ENCODE assay signal across 8 cellular contexts in the genomic region with DNA sequence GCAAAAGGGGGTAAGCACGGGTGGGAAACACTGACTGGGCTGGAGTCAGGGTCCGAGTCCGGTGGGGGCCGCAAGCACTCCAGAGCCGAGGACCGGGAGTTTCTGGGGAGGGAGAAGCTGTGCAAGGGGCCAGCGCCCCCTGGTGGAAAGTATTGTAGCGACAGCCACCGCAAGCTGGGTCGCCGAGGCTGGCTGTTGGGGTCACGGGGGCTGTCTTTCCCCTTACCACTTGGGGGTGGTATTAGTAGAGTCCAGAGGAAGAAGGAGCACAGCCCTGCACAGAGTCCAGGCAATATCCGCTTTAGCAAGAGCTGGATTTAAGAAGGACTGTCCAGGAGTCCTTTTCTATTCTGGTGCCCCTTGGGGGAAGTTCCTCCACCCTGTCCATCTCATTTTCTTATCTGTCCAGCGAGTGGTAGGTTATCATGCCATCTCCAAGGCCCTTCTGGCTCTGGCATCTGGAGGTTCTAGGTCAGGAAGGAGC. TPM values are rescaled to one million over a fixed set of nuclear protein-coding genes. Genes with fewer than 3 reads are reported as not detected.
DNase-seq lines count a peak whose midpoint lies in the region; ATAC-seq and TF ChIP-seq lines count a peak whose summit lies in the region.

No MANE protein-coding gene starts in this region.

- H3K27ac Mint-ChIP-seq in glutamatergic neuron (ENCODE audit: unreplicated experiment), result no peak overlapping the region

- no peak overlapping the region for H3K4me3 ChIP-seq in uterus

- CTCF ChIA-PET in GM10248 (lab: Yijun Ruan, JAX), result interaction anchor here (0.7 to 14.4 kb wide), 40 partner anchors 9 to 968 kb away, joined by 3 to 567 read pairs (median 4); a partner anchor contains a TSS

- no peaks in the 10 kb centered on the region for H3K36me3 Mint-ChIP-seq in glutamatergic neuron (ENCODE audit: unreplicated experiment)

- TF ChIP-seq CTCF in GM10248 (IDR thresholded peaks at IDR 0.05; ENCODE audit: control extremely low read depth, extremely low read depth, low read depth, missing control alignments) (peak; percentile 88), LNCAP (IDR thresholded peaks at IDR 0.05) (peak; percentile 96), glutamatergic neuron (IDR thresholded peaks at IDR 0.05; ENCODE audit: partially characterized antibody, unreplicated experiment) (peak; percentile 97), uterus (IDR thresholded peaks at IDR 0.05) (peak; percentile 89 to 96 (median 92))

- peaks cover 6% of the 10 kb centered on the region for H3K27me3 Mint-ChIP-seq in glutamatergic neuron (ENCODE audit: unreplicated experiment)

- ATAC-seq in SK-N-SH treated with all-trans-retinoic acid at 6 μM for 48 hours, result peak; percentile 91
- ATAC-seq in GM19395 (IDR thresholded peaks at IDR 0.05; ENCODE audit: unreplicated experiment), result no peak

- peaks cover 0 to 11% of the 10 kb centered on the region in 2 donors for H3K4me1 ChIP-seq in uterus

- DNase-seq in GM10248 (ENCODE audit: extremely low spot score) (peak; percentile 75), glutamatergic neuron (peak; percentile 85), posterior vena cava (ENCODE audit: low spot score) (peak; percentile 92), uterus (peak; percentile 71 to 76)
- peak; percentile 47 to 73 (median 70) for DNase-seq in activated naive CD4-positive, alpha-beta T cell (lab: John Stamatoyannopoulos, UW)

- peak overlapping the region; percentile 46 for H3K4me3 Mint-ChIP-seq in glutamatergic neuron (ENCODE audit: unreplicated experiment)

- TF ChIP-seq POLR2A in uterus (IDR thresholded peaks at IDR 0.05), result no peak

- H3K9me3 ChIP-seq in uterus, result no peaks in the 10 kb centered on the region

- peak overlapping the region in 1 of 2 donors; percentile 17 for H3K27ac ChIP-seq in uterus

- POLR2A ChIA-PET in GM10248 (lab: Yijun Ruan, JAX), result interaction anchor here (1.2 kb wide), 1 partner anchor 66 kb away, joined by 3 read pairs; no protein-coding TSS in a partner anchor

- intact Hi-C loops in posterior vena cava (cut with DNase I) (loop anchor here in 1 of 2 donors (2.0 kb wide), 1 partner anchor 65 kb away; no protein-coding TSS in a partner anchor), uterus (cut with DNase I; ENCODE audit: low total_unique reads) (no loop called here)

- H3K27me3 ChIP-seq in uterus, result no peaks in the 10 kb centered on the region

- H3K36me3 ChIP-seq in uterus, result no peaks in the 10 kb centered on the region

- H3K9me3 Mint-ChIP-seq in glutamatergic neuron (ENCODE audit: unreplicated experiment), result no peaks in the 10 kb centered on the region

- peaks cover 23% of the 10 kb centered on the region for H3K4me1 Mint-ChIP-seq in glutamatergic neuron (ENCODE audit: low read depth, unreplicated experiment)

TF ChIP-seq in SK-N-SH treated with all-trans-retinoic acid at 6 μM for 48 hours, 23 proteins besides CTCF, POLR2A, EP300 and RAD21:
- TF ChIP-seq ZNF70 (CRISPR knock-in tag; IDR thresholded peaks at IDR 0.05) (no peak), TCF4 (CRISPR knock-in tag; IDR thresholded peaks at IDR 0.05; ENCODE audit: borderline replicate concordance) (no peak), GLIS3 (CRISPR knock-in tag; IDR thresholded peaks at IDR 0.05) (no peak), ISL1 (CRISPR knock-in tag; IDR thresholded peaks at IDR 0.05) (no peak), CSDC2 (CRISPR knock-in tag; IDR thresholded peaks at IDR 0.05) (no peak), ZFP3 (CRISPR knock-in tag; IDR thresholded peaks at IDR 0.05) (no peak), ZFP30 (CRISPR knock-in tag; IDR thresholded peaks at IDR 0.05) (no peak)
- TF ChIP-seq, protein P1, sequence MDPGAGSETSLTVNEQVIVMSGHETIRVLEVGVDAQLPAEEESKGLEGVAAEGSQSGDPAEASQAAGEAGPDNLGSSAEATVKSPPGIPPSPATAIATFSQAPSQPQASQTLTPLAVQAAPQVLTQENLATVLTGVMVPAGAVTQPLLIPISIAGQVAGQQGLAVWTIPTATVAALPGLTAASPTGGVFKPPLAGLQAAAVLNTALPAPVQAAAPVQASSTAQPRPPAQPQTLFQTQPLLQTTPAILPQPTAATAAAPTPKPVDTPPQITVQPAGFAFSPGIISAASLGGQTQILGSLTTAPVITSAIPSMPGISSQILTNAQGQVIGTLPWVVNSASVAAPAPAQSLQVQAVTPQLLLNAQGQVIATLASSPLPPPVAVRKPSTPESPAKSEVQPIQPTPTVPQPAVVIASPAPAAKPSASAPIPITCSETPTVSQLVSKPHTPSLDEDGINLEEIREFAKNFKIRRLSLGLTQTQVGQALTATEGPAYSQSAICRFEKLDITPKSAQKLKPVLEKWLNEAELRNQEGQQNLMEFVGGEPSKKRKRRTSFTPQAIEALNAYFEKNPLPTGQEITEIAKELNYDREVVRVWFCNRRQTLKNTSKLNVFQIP (CRISPR knock-in tag; IDR thresholded peaks at IDR 0.05; ENCODE audit: borderline replicate concordance, low read depth), result no peak
- TF ChIP-seq, protein P2, sequence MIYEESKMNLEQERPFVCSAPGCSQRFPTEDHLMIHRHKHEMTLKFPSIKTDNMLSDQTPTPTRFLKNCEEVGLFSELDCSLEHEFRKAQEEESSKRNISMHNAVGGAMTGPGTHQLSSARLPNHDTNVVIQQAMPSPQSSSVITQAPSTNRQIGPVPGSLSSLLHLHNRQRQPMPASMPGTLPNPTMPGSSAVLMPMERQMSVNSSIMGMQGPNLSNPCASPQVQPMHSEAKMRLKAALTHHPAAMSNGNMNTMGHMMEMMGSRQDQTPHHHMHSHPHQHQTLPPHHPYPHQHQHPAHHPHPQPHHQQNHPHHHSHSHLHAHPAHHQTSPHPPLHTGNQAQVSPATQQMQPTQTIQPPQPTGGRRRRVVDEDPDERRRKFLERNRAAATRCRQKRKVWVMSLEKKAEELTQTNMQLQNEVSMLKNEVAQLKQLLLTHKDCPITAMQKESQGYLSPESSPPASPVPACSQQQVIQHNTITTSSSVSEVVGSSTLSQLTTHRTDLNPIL (CRISPR knock-in tag; IDR thresholded peaks at IDR 0.05; ENCODE audit: low read depth), result no peak

RNA-seq across cellular contexts. Expression of a gene that starts 17.9 kb away (rescaled TPM):
- total RNA-seq in glutamatergic neuron (ENCODE audit: unreplicated experiment), result 39.0 TPM
- total RNA-seq in posterior vena cava, result 10 to 100 TPM; 25.6 to 28.1 TPM
- total RNA-seq in uterus, result 10 to 100 TPM in 3 of 4 donors, 1 to 10 TPM in 1; 4.4 to 30.1 (median 19.6) TPM

RNA-seq across cellular contexts. Expression of a gene that starts 56.5 kb away (rescaled TPM):
- total RNA-seq in glutamatergic neuron (ENCODE audit: unreplicated experiment), result not detected
- total RNA-seq in posterior vena cava, result not detected
- not detected for total RNA-seq in uterus
